ENCODE assay signal across 32 cellular contexts in genomic region chr14:62289471-62289870, GRCh38.
DNase-seq lines count a peak whose midpoint lies in the region; ATAC-seq, FAIRE-seq and TF ChIP-seq lines count a peak whose summit lies in the region.
"Had no signal": no experiment of that assay in that cellular context is flagged by ENCODE, and none has a peak within 500 bp of the region (broad histone marks: within the 10 kb centered on the region; RNA-seq: fewer than 3 reads in every experiment).

No MANE protein-coding gene starts in this region.

- no peaks in the 10 kb centered on the region for H3K36me3 Mint-ChIP-seq in Calu3 (ENCODE audit: insufficient read depth, unreplicated experiment)
- H3K36me3 Mint-ChIP-seq: activated naive CD8-positive, alpha-beta T cell treated with anti-CD3 and anti-CD28 coated beads for 36 hours had no signal

- no peak for FAIRE-seq in pancreas (lab: Jason Lieb, UNC)
- FAIRE-seq: GM12891, keratinocyte had no signal

- no peak overlapping the region for H3K27ac ChIP-seq in pancreas
- H3K27ac ChIP-seq: body of pancreas, C4-2B, esophagus squamous epithelium, KMS-11, ovary, upper lobe of left lung, VCaP had no signal

- 21 to 28% methylated on average over 3 of the region's 3 CpGs for WGBS in pancreas, 2 donors

- DNase-seq in Calu3 (peak; percentile 19), HS-5 (ENCODE audit: low read depth) (peak; percentile 4), amniotic epithelial cell (ENCODE audit: low read depth) (peak; percentile 65), iris pigment epithelial cell (ENCODE audit: low read depth) (peak; percentile 4), NCI-H1436 treated with DMSO at 0.1 percent for 48 hours (lab: John Stamatoyannopoulos, UW) (no peak), T-helper 9 cell (no peak), pancreas (no peak)
- DNase-seq: ACHN; activated CD4-positive, alpha-beta T cell treated with anti-CD3 and anti-CD28 coated beads for 4 hours; activated CD8-positive, alpha-beta memory T cell treated with anti-CD3 and anti-CD28 coated beads for 24 hours; activated effector memory CD4-positive, alpha-beta T cell treated with anti-CD3 and anti-CD28 coated beads, Interleukin-2, amount 50 U/mL, for 16 hours; activated naive CD8-positive, alpha-beta T cell treated with anti-CD3 and anti-CD28 coated beads for 36 hours; activated T-cell treated with anti-CD3 and anti-CD28 coated beads, Interleukin-2, amount 50 U/mL, for 1 hour; body of pancreas; dermis blood vessel endothelial cell; DND-41; esophagus squamous epithelium; MV-4-11; ovary; stimulated activated CD4-positive, alpha-beta T cell treated with anti-CD3 and anti-CD28 coated beads, Interleukin-2, amount 100 ng/mL, for 48 hours; substantia nigra; T-helper 2 cell; upper lobe of left lung had no signal

- H3K4me3 Mint-ChIP-seq in Calu3 (ENCODE audit: low read depth, unreplicated experiment): no peak overlapping the region
- H3K4me3 Mint-ChIP-seq: activated naive CD8-positive, alpha-beta T cell treated with anti-CD3 and anti-CD28 coated beads for 36 hours; GM23338; nephron had no signal

- H3K9me3 Mint-ChIP-seq in Calu3 (ENCODE audit: low read depth, unreplicated experiment): no peaks in the 10 kb centered on the region
- H3K9me3 Mint-ChIP-seq: activated naive CD8-positive, alpha-beta T cell treated with anti-CD3 and anti-CD28 coated beads for 36 hours; GM23338; nephron had no signal

- no peak overlapping the region for H3K4me3 ChIP-seq in pancreas
- H3K4me3 ChIP-seq: body of pancreas, esophagus squamous epithelium, GM23338, ovary, right atrium auricular region, upper lobe of left lung had no signal

- no peaks in the 10 kb centered on the region for H3K4me1 ChIP-seq in pancreas
- H3K4me1 ChIP-seq: body of pancreas, esophagus squamous epithelium, right atrium auricular region, upper lobe of left lung had no signal

- H3K27ac Mint-ChIP-seq in Calu3 (ENCODE audit: unreplicated experiment): no peak overlapping the region
- H3K27ac Mint-ChIP-seq: activated naive CD8-positive, alpha-beta T cell treated with anti-CD3 and anti-CD28 coated beads for 36 hours; GM23338; nephron had no signal

- intact Hi-C loops in Calu3 (cut with micrococcal nuclease; ENCODE audit: unreplicated experiment): no loop called here
- intact Hi-C loops in pancreas (cut with DNase I): no loop called here

- CTCF ChIA-PET in Calu3 (lab: Charles Lee): interaction anchor here (0.6 to 0.9 kb wide), 2 partner anchors 38 to 120 kb away, joined by 3 read pairs; no protein-coding TSS in a partner anchor

- TF ChIP-seq CTCF in Calu3 (IDR thresholded peaks at IDR 0.05; ENCODE audit: unreplicated experiment) (no peak), pancreas (IDR thresholded peaks at IDR 0.05) (no peak)

- H3K36me3 ChIP-seq in pancreas: no peaks in the 10 kb centered on the region
- H3K36me3 ChIP-seq: esophagus squamous epithelium, ovary, right atrium auricular region, upper lobe of left lung had no signal

- ATAC-seq in HG02588 (IDR thresholded peaks at IDR 0.05; ENCODE audit: unreplicated experiment): no peak
- ATAC-seq in pancreas: no peak
- ATAC-seq: body of pancreas, GM23338 had no signal

- no peaks in the 10 kb centered on the region for H3K27me3 ChIP-seq in pancreas
- H3K27me3 ChIP-seq: body of pancreas, esophagus squamous epithelium, ovary, right atrium auricular region, upper lobe of left lung had no signal

- BruUV-seq in Calu3 (replicated peaks; lab: Mats Ljungman, UMichigan): no TSS peak

- no peaks in the 10 kb centered on the region for H3K9me3 ChIP-seq in pancreas
- H3K9me3 ChIP-seq: body of pancreas, esophagus squamous epithelium, ovary, right atrium auricular region, upper lobe of left lung had no signal

- no peaks in the 10 kb centered on the region for H3K27me3 Mint-ChIP-seq in Calu3 (ENCODE audit: unreplicated experiment)
- H3K27me3 Mint-ChIP-seq: activated naive CD8-positive, alpha-beta T cell treated with anti-CD3 and anti-CD28 coated beads for 36 hours had no signal

- H3K4me1 Mint-ChIP-seq in Calu3 (ENCODE audit: low read depth, unreplicated experiment): peaks cover 8% of the 10 kb centered on the region
- H3K4me1 Mint-ChIP-seq: activated naive CD8-positive, alpha-beta T cell treated with anti-CD3 and anti-CD28 coated beads for 36 hours; GM23338; nephron had no signal

Comparison
In these comparisons a context has a peak if more than half of its experiments do, and no peak if none do; other contexts are left out.
1. DNase-seq: peak in Calu3 (single experiment), HS-5 (single experiment), amniotic epithelial cell (single experiment) and iris pigment epithelial cell (single experiment); none in NCI-H1436 treated with DMSO at 0.1 percent for 48 hours (single experiment), T-helper 9 cell (single experiment) and pancreas (0 of 6).